In genomic region chr19:3109491-3109890, GRCh38 we compare ENCODE assay signal across 20 cellular contexts. TPM values are rescaled to one million over a fixed set of nuclear protein-coding genes. Genes with fewer than 3 reads are reported as not detected.
"Had no signal": no experiment of that assay in that cellular context is flagged by ENCODE, and none has a peak within 500 bp of the region (broad histone marks: within the 10 kb centered on the region; RNA-seq: fewer than 3 reads in every experiment).

No MANE protein-coding gene starts in this region.

- H3K36me3 ChIP-seq: uterus had no signal

- ATAC-seq: gastrocnemius medialis, left colon, mucosa of descending colon had no signal

- H3K27me3 Mint-ChIP-seq: naive thymus-derived CD8-positive, alpha-beta T cell; stimulated activated naive B cell treated with anti-CD40 and anti-IgM and Interleukin-4, amounts not matched to agents 10 μg/mL and 1 μg/mL and 100 μg/mL, for 72 hours had no signal

- H3K9me3 Mint-ChIP-seq: dendritic cell treated with granulocyte-macrophage colony-stimulating factor and Interleukin-4, amounts not matched to agents 40 ng/mL and 50 ng/mL, for 4 days; effector memory CD8-positive, alpha-beta T cell; naive thymus-derived CD8-positive, alpha-beta T cell; stimulated activated naive B cell treated with anti-CD40 and anti-IgM and Interleukin-4, amounts not matched to agents 10 μg/mL and 1 μg/mL and 100 μg/mL, for 72 hours had no signal

- H3K27ac ChIP-seq: epithelial cell of prostate, gastrocnemius medialis, sigmoid colon, skin epidermis, tibial artery, uterus had no signal

- H3K36me3 Mint-ChIP-seq: naive thymus-derived CD8-positive, alpha-beta T cell had no signal

- H3K4me3 ChIP-seq: esophagus muscularis mucosa, gastrocnemius medialis, mucosa of descending colon, sigmoid colon, skin epidermis, tibial artery, upper lobe of left lung, uterus had no signal

- H3K27ac Mint-ChIP-seq: effector memory CD8-positive, alpha-beta T cell had no signal

- H3K27me3 ChIP-seq: esophagus muscularis mucosa, gastrocnemius medialis, sigmoid colon, tibial artery, upper lobe of left lung, uterus had no signal

- H3K9me3 ChIP-seq: esophagus muscularis mucosa, gastrocnemius medialis, mucosa of descending colon, sigmoid colon, tibial artery, upper lobe of left lung, uterus had no signal

- H3K4me3 Mint-ChIP-seq: dendritic cell treated with granulocyte-macrophage colony-stimulating factor and Interleukin-4, amounts not matched to agents 40 ng/mL and 50 ng/mL, for 4 days; effector memory CD8-positive, alpha-beta T cell; stimulated activated naive B cell treated with anti-CD40 and anti-IgM and Interleukin-4, amounts not matched to agents 10 μg/mL and 1 μg/mL and 100 μg/mL, for 72 hours had no signal

- FAIRE-seq: colon had no signal

- DNase-seq: effector memory CD8-positive, alpha-beta T cell; gastrocnemius medialis; islet precursor cell; left colon; mucosa of descending colon; naive thymus-derived CD8-positive, alpha-beta T cell; sigmoid colon; stimulated activated CD4-positive, alpha-beta T cell treated with anti-CD3 and anti-CD28 coated beads, Interleukin-2, amount 100 ng/mL, for 24 hours; stimulated activated CD4-positive, alpha-beta T cell treated with anti-CD3 and anti-CD28 coated beads, Interleukin-4, amount 100 ng/mL, for 4 hours; stimulated activated naive B cell treated with anti-CD40 and anti-IgM and Interleukin-4, amounts not matched to agents 10 μg/mL and 1 μg/mL and 100 μg/mL, for 72 hours; tibial artery; uterus had no signal

RNA-seq across cellular contexts. Expression of gene GNA15, which starts 26.3 kb away (rescaled TPM):
- total RNA-seq: osteocyte had no signal
- polyA plus RNA-seq: neural cell had no signal
